29 cellular contexts compared by ENCODE assay signal in the genomic region with DNA sequence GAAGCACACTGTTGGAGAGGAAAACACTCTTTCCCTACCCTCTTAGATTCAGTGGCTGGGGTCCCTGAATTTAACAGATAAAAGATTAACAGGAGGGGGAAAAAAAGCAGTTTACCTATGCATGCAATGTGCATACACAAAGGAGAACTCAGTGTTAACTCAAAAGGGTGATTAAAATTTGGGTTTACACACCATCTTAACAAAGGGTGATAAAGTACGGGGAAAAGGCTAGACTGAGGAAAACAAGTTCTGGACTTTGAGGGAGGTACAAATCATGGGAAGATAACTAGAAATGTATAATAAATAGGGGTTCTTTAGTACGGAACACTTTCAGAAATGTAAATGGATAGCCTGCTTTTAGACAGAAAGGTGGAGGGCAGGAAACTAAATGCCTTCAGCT.
DNase-seq lines count a peak whose midpoint lies in the region; ATAC-seq and TF ChIP-seq lines count a peak whose summit lies in the region.
"Had no signal": no experiment of that assay in that cellular context is flagged by ENCODE, and none has a peak within 500 bp of the region (broad histone marks: within the 10 kb centered on the region; RNA-seq: fewer than 3 reads in every experiment).

No MANE protein-coding gene starts in this region.

- H3K27ac Mint-ChIP-seq in activated CD4-positive, alpha-beta T cell treated with anti-CD3 and anti-CD28 coated beads for 36 hours, result peak overlapping the region; percentile 72
- H3K27ac Mint-ChIP-seq in CD4-positive, CD25-positive, alpha-beta regulatory T cell, result peak overlapping the region; percentile 32 to 84 (median 34)
- H3K27ac Mint-ChIP-seq in T-cell, result peak overlapping the region; percentile 41 to 71
- H3K27ac Mint-ChIP-seq: CD14-positive monocyte had no signal

- H3K4me1 Mint-ChIP-seq in activated CD4-positive, alpha-beta T cell treated with anti-CD3 and anti-CD28 coated beads for 36 hours, result peaks cover 68% of the 10 kb centered on the region
- peaks cover 50 to 84% (median 70%) of the 10 kb centered on the region in 4 donors for H3K4me1 Mint-ChIP-seq in CD4-positive, CD25-positive, alpha-beta regulatory T cell
- peaks cover 69 to 73% (median 72%) of the 10 kb centered on the region in 3 donors for H3K4me1 Mint-ChIP-seq in T-cell

- H3K36me3 ChIP-seq in CD4-positive, CD25-positive, alpha-beta regulatory T cell (ENCODE audit: control insufficient read depth, insufficient read depth, low read length), result no peaks in the 10 kb centered on the region
- H3K36me3 ChIP-seq: esophagus squamous epithelium, heart right ventricle, neutrophil, SJCRH30, stomach, thyroid gland, vagina had no signal

- CTCF ChIA-PET in activated CD4-positive, alpha-beta T cell treated with anti-CD3 and anti-CD28 coated beads for 36 hours (lab: Charles Lee), result no interaction called here
- CTCF ChIA-PET in T-cell (lab: Charles Lee), result no interaction called here

- H3K4me3 ChIP-seq in CD4-positive, CD25-positive, alpha-beta regulatory T cell (ENCODE audit: low read depth, low read length), result peak overlapping the region; percentile 59
- H3K4me3 ChIP-seq in dorsolateral prefrontal cortex, result peak overlapping the region in 1 of 59 donors; percentile 70
- H3K4me3 ChIP-seq: esophagus squamous epithelium, heart right ventricle, SJCRH30, smooth muscle cell, stomach, thyroid gland, vagina had no signal

- H3K4me1 ChIP-seq in CD4-positive, CD25-positive, alpha-beta regulatory T cell (ENCODE audit: control insufficient read depth, insufficient read depth, low read length, poor library complexity, severe bottlenecking), result peaks cover 55% of the 10 kb centered on the region

- POLR2A ChIA-PET in activated CD4-positive, alpha-beta T cell treated with anti-CD3 and anti-CD28 coated beads for 36 hours (lab: Charles Lee), result no interaction called here
- POLR2A ChIA-PET in T-cell (lab: Charles Lee), result no interaction called here

- no peaks in the 10 kb centered on the region for H3K27me3 ChIP-seq in CD4-positive, CD25-positive, alpha-beta regulatory T cell (ENCODE audit: control insufficient read depth, insufficient read depth, low read length)
- no peaks in the 10 kb centered on the region for H3K27me3 ChIP-seq in dorsolateral prefrontal cortex
- H3K27me3 ChIP-seq: esophagus squamous epithelium, foreskin keratinocyte, heart right ventricle, neutrophil, SJCRH30, stomach, thyroid gland, vagina had no signal

- no peak overlapping the region for H3K27ac ChIP-seq in CD4-positive, CD25-positive, alpha-beta regulatory T cell (ENCODE audit: insufficient read depth, low read length, poor library complexity, severe bottlenecking)
- peak overlapping the region in 50 of 59 donors; percentile 5 to 98 (median 93) for H3K27ac ChIP-seq in dorsolateral prefrontal cortex
- H3K27ac ChIP-seq: esophagus squamous epithelium, foreskin keratinocyte, heart right ventricle, neutrophil, SJCRH30, stomach, thyroid gland, vagina had no signal

- no peak overlapping the region for H3K4me3 Mint-ChIP-seq in activated CD4-positive, alpha-beta T cell treated with anti-CD3 and anti-CD28 coated beads for 36 hours
- H3K4me3 Mint-ChIP-seq in CD4-positive, CD25-positive, alpha-beta regulatory T cell, result peak overlapping the region; percentile 13 to 78 (median 62)
- H3K4me3 Mint-ChIP-seq in T-cell, result no peak overlapping the region
- H3K4me3 Mint-ChIP-seq: CD14-positive monocyte had no signal

- H3K36me3 Mint-ChIP-seq in activated CD4-positive, alpha-beta T cell treated with anti-CD3 and anti-CD28 coated beads for 36 hours (ENCODE audit: low read depth), result peaks cover 13% of the 10 kb centered on the region
- peaks cover 3% of the 10 kb centered on the region for H3K36me3 Mint-ChIP-seq in CD4-positive, CD25-positive, alpha-beta regulatory T cell
- H3K36me3 Mint-ChIP-seq in T-cell, result no peaks in the 10 kb centered on the region

- no peaks in the 10 kb centered on the region for H3K27me3 Mint-ChIP-seq in activated CD4-positive, alpha-beta T cell treated with anti-CD3 and anti-CD28 coated beads for 36 hours
- peaks cover 3% of the 10 kb centered on the region for H3K27me3 Mint-ChIP-seq in CD4-positive, CD25-positive, alpha-beta regulatory T cell
- no peaks in the 10 kb centered on the region for H3K27me3 Mint-ChIP-seq in T-cell
- H3K27me3 Mint-ChIP-seq: IgD-negative memory B cell had no signal

- intact Hi-C loops in activated CD4-positive, alpha-beta T cell treated with anti-CD3 and anti-CD28 coated beads for 36 hours (cut with DNase I, micrococcal nuclease), result loop anchor here (1.0 to 10.0 kb wide), 7 partner anchors 17 to 363 kb away; a partner anchor contains a TSS
- intact Hi-C loops in dorsolateral prefrontal cortex (cut with DNase I), result no loop called here

- TF ChIP-seq CTCF in dorsolateral prefrontal cortex (IDR thresholded peaks at IDR 0.05 in 54 of 56, conservative IDR thresholded peaks at IDR 0.05 in 2 of 56; ENCODE audit: low read depth in 1 of 56, partially characterized antibody in 56 of 56), result no peak

- no peaks in the 10 kb centered on the region for H3K9me3 Mint-ChIP-seq in activated CD4-positive, alpha-beta T cell treated with anti-CD3 and anti-CD28 coated beads for 36 hours (ENCODE audit: low read depth)
- peaks cover 0 to under 1% (median 0%) of the 10 kb centered on the region in 7 donors for H3K9me3 Mint-ChIP-seq in CD4-positive, CD25-positive, alpha-beta regulatory T cell
- H3K9me3 Mint-ChIP-seq in T-cell, result no peaks in the 10 kb centered on the region

- H3K9me3 ChIP-seq in CD4-positive, CD25-positive, alpha-beta regulatory T cell (ENCODE audit: control insufficient read depth in 2 of 2, low read length in 2 of 2), result no peaks in the 10 kb centered on the region
- H3K9me3 ChIP-seq: esophagus squamous epithelium, neutrophil, SJCRH30, stomach, thyroid gland, vagina had no signal

- DNase-seq in activated CD4-positive, alpha-beta T cell treated with anti-CD3 and anti-CD28 coated beads for 36 hours, result no peak
- no peak for DNase-seq in activated CD4-positive, alpha-beta T cell treated with anti-CD3 and anti-CD28 coated beads, Interleukin-2, amount 50 U/mL, for 1 hour
- no peak for DNase-seq in CD4-positive, CD25-positive, alpha-beta regulatory T cell
- no peak for DNase-seq in T-cell
- no peak for DNase-seq in dorsolateral prefrontal cortex
- DNase-seq in cerebellum (ENCODE audit: low spot score), result no peak
- DNase-seq: activated CD4-positive, CD25-positive, alpha-beta regulatory T cell; Calu3; esophagus squamous epithelium; foreskin keratinocyte; GDM1; heart right ventricle; kidney; NCI-H187; NCI-H82; posterior cingulate gyrus; right cardiac atrium; RPMI8226; SJCRH30; stomach; thyroid gland had no signal

- no peak for ATAC-seq in activated CD4-positive, alpha-beta T cell treated with anti-CD3 and anti-CD28 coated beads for 36 hours
- no peak for ATAC-seq in CD4-positive, CD25-positive, alpha-beta regulatory T cell (ENCODE audit: low read depth in 2 of 2)
- ATAC-seq in T-cell (replicated peaks in 1 of 4), result no peak
- ATAC-seq in HG02571 (IDR thresholded peaks at IDR 0.05; ENCODE audit: unreplicated experiment), result no peak
- no peak for ATAC-seq in HG02678 (IDR thresholded peaks at IDR 0.05; ENCODE audit: unreplicated experiment)
- ATAC-seq: foreskin keratinocyte, HCT116, heart right ventricle, right cardiac atrium had no signal

Comparison
In these comparisons a context has a peak if more than half of its experiments do, and no peak if none do; other contexts are left out.
1. H3K4me3 Mint-ChIP-seq: peak in CD4-positive, CD25-positive, alpha-beta regulatory T cell (4 of 4); none in activated CD4-positive, alpha-beta T cell treated with anti-CD3 and anti-CD28 coated beads for 36 hours (single experiment) and T-cell (0 of 3).
2. intact Hi-C loops: an anchor here in activated CD4-positive, alpha-beta T cell treated with anti-CD3 and anti-CD28 coated beads for 36 hours (1.0 to 10.0 kb wide); none called in dorsolateral prefrontal cortex.
3. Peak in every context shown above with its lines, with median percentiles within 50 percentile points of each other: H3K27ac Mint-ChIP-seq.